In genomic region chr11:27084407-27084985, GRCh38 we compare ENCODE assay signal across 22 cellular contexts. TPM values are rescaled to one million over a fixed set of nuclear protein-coding genes. Genes with fewer than 3 reads are reported as not detected.
DNase-seq lines count a peak whose midpoint lies in the region; ATAC-seq and TF ChIP-seq lines count a peak whose summit lies in the region.
"Had no signal": no experiment of that assay in that cellular context is flagged by ENCODE, and none has a peak within 500 bp of the region (broad histone marks: within the 10 kb centered on the region; RNA-seq: fewer than 3 reads in every experiment).

No MANE protein-coding gene starts in this region.

- no peaks in the 10 kb centered on the region for H3K36me3 Mint-ChIP-seq in MCF 10A (ENCODE audit: insufficient read depth, unreplicated experiment)
- H3K36me3 Mint-ChIP-seq: CD8-positive, alpha-beta T cell had no signal

- no peak for DNase-seq in breast epithelium (ENCODE audit: low spot score in 2 of 2)
- no peak for DNase-seq in MCF 10A (ENCODE audit: unreplicated experiment)
- DNase-seq in cerebellar cortex (ENCODE audit: low spot score) = peak; percentile 8
- DNase-seq in kidney tubule cell (ENCODE audit: low spot score) = peak; percentile 86
- DNase-seq in central memory CD4-positive, alpha-beta T cell = no peak
- no peak for DNase-seq in ovary
- DNase-seq in GM10266 (ENCODE audit: extremely low spot score) = no peak
- DNase-seq: activated CD8-positive, alpha-beta T cell treated with anti-CD3 and anti-CD28 coated beads, Interleukin-2, amount 10 ng/mL, durations not matched to agents 7 days and 5 days; activated naive CD8-positive, alpha-beta T cell treated with anti-CD3 and anti-CD28 coated beads, Interleukin-2, amount 50 U/mL, for 24 hours; CD8-positive, alpha-beta T cell; head of caudate nucleus; Kasumi-1; NCI-H2171 treated with DMSO at 0.1 percent for 48 hours; stimulated activated CD4-positive, alpha-beta T cell treated with anti-CD3 and anti-CD28 coated beads, Interleukin-12 subunit alpha, Interleukin-12 subunit beta, amount 100 ng/mL, for 4 hours; stimulated activated naive CD4-positive, alpha-beta T cell; T-helper 1 cell; transverse colon had no signal

- H3K36me3 ChIP-seq in breast epithelium (no peaks in the 10 kb centered on the region), ovary (no peaks in the 10 kb centered on the region)
- H3K36me3 ChIP-seq: transverse colon had no signal

- peaks cover 32% of the 10 kb centered on the region for H3K4me1 Mint-ChIP-seq in MCF 10A (ENCODE audit: insufficient read depth, unreplicated experiment)
- H3K4me1 Mint-ChIP-seq: activated naive CD8-positive, alpha-beta T cell treated with anti-CD3 and anti-CD28 coated beads, Interleukin-2, amount 50 U/mL, for 24 hours had no signal

- no TSS peak for BruUV-seq in MCF 10A (replicated peaks; lab: Mats Ljungman, UMichigan)

- no peak for TF ChIP-seq CTCF in breast epithelium (IDR thresholded peaks at IDR 0.05)
- no peak for TF ChIP-seq CTCF in MCF 10A (IDR thresholded peaks at IDR 0.05; ENCODE audit: unreplicated experiment)
- no peak for TF ChIP-seq CTCF in ovary (IDR thresholded peaks at IDR 0.05)
- no peak for TF ChIP-seq CTCF in GM10266 (IDR thresholded peaks at IDR 0.05; ENCODE audit: control insufficient read depth, insufficient read depth, low read depth, missing control alignments)

- H3K9me3 Mint-ChIP-seq in MCF 10A (ENCODE audit: unreplicated experiment) = no peaks in the 10 kb centered on the region
- H3K9me3 Mint-ChIP-seq: activated naive CD8-positive, alpha-beta T cell treated with anti-CD3 and anti-CD28 coated beads, Interleukin-2, amount 50 U/mL, for 24 hours; activated T-helper 1 cell treated with anti-CD3 and anti-CD28 coated beads, Interleukin-12 subunit alpha, Interleukin-12 subunit beta, Interleukin-2, Interleukin-4 antibody, amounts not matched to agents 30 ng/mL and 10 ng/mL and 1 ng/mL, durations not matched to agents 14 hours and 24 hours and 36 hours had no signal

- no peak overlapping the region for H3K4me3 Mint-ChIP-seq in MCF 10A (ENCODE audit: unreplicated experiment)
- H3K4me3 Mint-ChIP-seq: activated CD8-positive, alpha-beta T cell treated with anti-CD3 and anti-CD28 coated beads, Interleukin-2, amount 10 ng/mL, durations not matched to agents 7 days and 5 days; activated naive CD8-positive, alpha-beta T cell treated with anti-CD3 and anti-CD28 coated beads, Interleukin-2, amount 50 U/mL, for 24 hours; activated T-helper 1 cell treated with anti-CD3 and anti-CD28 coated beads, Interleukin-12 subunit alpha, Interleukin-12 subunit beta, Interleukin-2, Interleukin-4 antibody, amounts not matched to agents 30 ng/mL and 10 ng/mL and 1 ng/mL, durations not matched to agents 14 hours and 24 hours and 36 hours; CD8-positive, alpha-beta T cell had no signal

- POLR2A ChIA-PET in MCF 10A (lab: Yijun Ruan, JAX) = interaction anchor here (0.6 to 4.9 kb wide), 12 partner anchors 12 to 339 kb away, joined by 3 to 30 read pairs (median 4); partner anchors contain the start of genes BBOX1 and FIBIN

- H3K4me3 ChIP-seq in breast epithelium (no peak overlapping the region), ovary (no peak overlapping the region)
- H3K4me3 ChIP-seq: transverse colon had no signal

- TF ChIP-seq POLR2A in breast epithelium (IDR thresholded peaks at IDR 0.05) (no peak), ovary (IDR thresholded peaks at IDR 0.05) (no peak)

- H3K27ac ChIP-seq in breast epithelium (peak overlapping the region; percentile 40 to 45), ovary (no peak overlapping the region)
- H3K27ac ChIP-seq: parathyroid adenoma, transverse colon, VCaP had no signal

- CTCF ChIA-PET in MCF 10A (lab: Yijun Ruan, JAX) = interaction anchor here (0.6 to 3.3 kb wide), 6 partner anchors 8 to 838 kb away, joined by 3 to 27 read pairs (median 6); partner anchors contain the start of gene BBOX1

- intact Hi-C loops in breast epithelium (cut with DNase I; ENCODE audit: low total_unique reads) (no loop called here), MCF 10A (cut with micrococcal nuclease) (no loop called here), ovary (cut with DNase I) (no loop called here)

- no peak for ATAC-seq in GM21737 (IDR thresholded peaks at IDR 0.05; ENCODE audit: unreplicated experiment)
- ATAC-seq: activated CD8-positive, alpha-beta T cell treated with anti-CD3 and anti-CD28 coated beads, Interleukin-2, amount 10 ng/mL, durations not matched to agents 7 days and 5 days; activated naive CD8-positive, alpha-beta T cell treated with anti-CD3 and anti-CD28 coated beads, Interleukin-2, amount 50 U/mL, for 24 hours; CD8-positive, alpha-beta T cell had no signal

- WGBS in ovary, 3 donors = 57 to 66% (median 63%) methylated on average over 2 of the region's 2 CpGs

- H3K27me3 ChIP-seq in breast epithelium = no peaks in the 10 kb centered on the region
- H3K27me3 ChIP-seq in ovary = no peaks in the 10 kb centered on the region
- H3K27me3 ChIP-seq: transverse colon had no signal

- no peak for TF ChIP-seq EP300 in ovary (IDR thresholded peaks at IDR 0.05)

- H3K4me1 ChIP-seq in breast epithelium (peaks cover 0 to 3% of the 10 kb centered on the region in 2 donors), ovary (ENCODE audit: insufficient read depth) (peaks cover 2% of the 10 kb centered on the region)
- H3K4me1 ChIP-seq: parathyroid adenoma had no signal

- H3K9me3 ChIP-seq in breast epithelium = no peaks in the 10 kb centered on the region
- no peaks in the 10 kb centered on the region for H3K9me3 ChIP-seq in ovary
- H3K9me3 ChIP-seq: transverse colon had no signal

- H3K27ac Mint-ChIP-seq in MCF 10A (ENCODE audit: low read depth, unreplicated experiment) = no peak overlapping the region
- H3K27ac Mint-ChIP-seq: activated CD8-positive, alpha-beta T cell treated with anti-CD3 and anti-CD28 coated beads, Interleukin-2, amount 10 ng/mL, durations not matched to agents 7 days and 5 days; activated naive CD8-positive, alpha-beta T cell treated with anti-CD3 and anti-CD28 coated beads, Interleukin-2, amount 50 U/mL, for 24 hours; activated T-helper 1 cell treated with anti-CD3 and anti-CD28 coated beads, Interleukin-12 subunit alpha, Interleukin-12 subunit beta, Interleukin-2, Interleukin-4 antibody, amounts not matched to agents 30 ng/mL and 10 ng/mL and 1 ng/mL, durations not matched to agents 14 hours and 24 hours and 36 hours; CD8-positive, alpha-beta T cell had no signal

- no peaks in the 10 kb centered on the region for H3K27me3 Mint-ChIP-seq in MCF 10A (ENCODE audit: insufficient read depth, unreplicated experiment)
- H3K27me3 Mint-ChIP-seq: activated naive CD8-positive, alpha-beta T cell treated with anti-CD3 and anti-CD28 coated beads, Interleukin-2, amount 50 U/mL, for 24 hours had no signal

RNA-seq across cellular contexts. Expression of gene BBOX1, which starts 43.9 kb away (rescaled TPM):
- 10 to 100 TPM in 2 of 3 donors, not detected in 1; 14.4 to 61.0 TPM for total RNA-seq in breast epithelium
- 0.33 TPM in 1 of 2 replicates, not detected in the other for total RNA-seq in MCF 10A (2022)
- 1 to 10 TPM in 1 of 7 donors, under 1 TPM in 3, not detected in 3; 0.25 to 2.3 (median 0.80) TPM for total RNA-seq in ovary
- polyA plus RNA-seq in ovary = under 1 TPM; 0.04 to 0.37 TPM
- total RNA-seq: A172; activated CD8-positive, alpha-beta T cell treated with anti-CD3 and anti-CD28 coated beads, Interleukin-2, amount 10 ng/mL, durations not matched to agents 7 days and 5 days; activated T-helper 1 cell treated with anti-CD3 and anti-CD28 coated beads, Interleukin-12 subunit alpha, Interleukin-12 subunit beta, Interleukin-2, Interleukin-4 antibody, amounts not matched to agents 30 ng/mL and 10 ng/mL and 1 ng/mL, durations not matched to agents 14 hours and 24 hours and 36 hours; CD8-positive, alpha-beta T cell; transverse colon had no signal

Comparison
In these comparisons a context has a peak if more than half of its experiments do, and no peak if none do; other contexts are left out.
1. DNase-seq: peak in cerebellar cortex (single experiment) and kidney tubule cell (single experiment); none in breast epithelium (0 of 2), MCF 10A (single experiment), central memory CD4-positive, alpha-beta T cell (single experiment), ovary (0 of 5) and GM10266 (single experiment).
2. H3K27ac ChIP-seq: peak in breast epithelium (2 of 2); none in ovary (0 of 2).